Comparison of ENCODE assay signal across 8 cellular contexts in the genomic region with DNA sequence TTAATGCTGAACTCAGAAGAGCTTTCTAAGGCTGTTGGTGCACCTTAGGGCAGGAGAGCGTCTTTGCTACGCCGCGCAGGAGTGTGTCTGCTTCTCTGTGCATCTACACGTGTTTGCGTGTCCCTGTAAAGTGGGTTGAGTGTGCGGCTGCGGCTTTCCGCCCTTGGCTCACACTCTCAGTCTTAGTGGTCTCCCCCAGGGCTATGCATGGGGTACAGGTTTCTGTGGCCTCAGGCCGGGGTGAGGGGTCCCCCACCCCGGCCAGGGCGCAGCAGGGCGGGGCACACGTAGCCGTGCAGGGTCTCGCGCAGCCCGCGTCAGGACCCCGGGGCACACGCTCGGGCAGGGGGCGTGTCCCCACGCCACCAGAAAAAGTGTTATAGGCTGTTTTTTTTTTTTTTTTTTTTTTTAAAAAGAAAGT. TPM values are rescaled to one million over a fixed set of nuclear protein-coding genes. Genes with fewer than 3 reads are reported as not detected.
DNase-seq lines count a peak whose midpoint lies in the region; ATAC-seq and TF ChIP-seq lines count a peak whose summit lies in the region.

No MANE protein-coding gene starts in this region.

- no peak for TF ChIP-seq CTCF in OCI-LY3 (IDR thresholded peaks at IDR 0.05; ENCODE audit: low read depth, low read length)

- peak overlapping the region; percentile 78 for H3K4me2 ChIP-seq in OCI-LY3 (ENCODE audit: low read length)

- no peaks in the 10 kb centered on the region for H3K9me3 ChIP-seq in OCI-LY3 (ENCODE audit: insufficient read depth, low read length)

- H3K27ac ChIP-seq in OCI-LY3 (ENCODE audit: low read length) (peak overlapping the region; percentile 78), urinary bladder (ENCODE audit: low read depth) (peak overlapping the region; percentile 100)

- peak overlapping the region; percentile 83 for H3K9ac ChIP-seq in OCI-LY3 (ENCODE audit: low read length)

- H3K4me1 ChIP-seq in OCI-LY3 (ENCODE audit: low read length) = peaks cover 23% of the 10 kb centered on the region
- H3K4me1 ChIP-seq in urinary bladder (ENCODE audit: insufficient read depth) = peaks cover 5% of the 10 kb centered on the region

- peak; percentile 47 for ATAC-seq in HG02943 (IDR thresholded peaks at IDR 0.05; ENCODE audit: low read depth, unreplicated experiment)

- H3K4me3 ChIP-seq in OCI-LY3 (ENCODE audit: low read length) (peak overlapping the region; percentile 89), urinary bladder (ENCODE audit: low read depth, low read length) (peak overlapping the region; percentile 99)

- DNase-seq in DMS53 (lab: John Stamatoyannopoulos, UW) (peak; percentile 66), DMS53 treated with DMSO at 0.1 percent for 48 hours (lab: John Stamatoyannopoulos, UW; ENCODE audit: unreplicated experiment) (no peak), glomerular visceral epithelial cell (ENCODE audit: extremely low spot score) (peak; percentile 27), posterior vena cava (ENCODE audit: low spot score) (peak; percentile 87)
- DNase-seq in activated T-helper 9 cell treated with anti-CD3 and anti-CD28 coated beads, Interleukin-2, amount 50 U/mL, for 16 hours (ENCODE audit: low read depth) = peak; percentile 55

- H3K79me2 ChIP-seq in OCI-LY3 (ENCODE audit: low read length) = peaks cover 41% of the 10 kb centered on the region

- H3K36me3 ChIP-seq in OCI-LY3 (replicated peaks; ENCODE audit: low read depth, low read length) (peaks cover 5% of the 10 kb centered on the region), urinary bladder (ENCODE audit: insufficient read depth) (no peaks in the 10 kb centered on the region)

- intact Hi-C loops in posterior vena cava (cut with DNase I) = loop anchor here in 1 of 2 donors (5.0 kb wide), 1 partner anchor 60 kb away; no protein-coding TSS in a partner anchor

- WGBS in urinary bladder = under 1% methylated on average over 24 of the region's 24 CpGs

- H2AFZ ChIP-seq in OCI-LY3 (ENCODE audit: low read depth, low read length) = peak overlapping the region; percentile 92

- H3K27me3 ChIP-seq in OCI-LY3 (ENCODE audit: low read depth, low read length) = no peaks in the 10 kb centered on the region

- H4K20me1 ChIP-seq in OCI-LY3 (ENCODE audit: insufficient read depth, low read length) = peaks cover 28% of the 10 kb centered on the region

RNA-seq across cellular contexts. Expression of gene TENT4B, which starts 0.7 kb away (rescaled TPM):
- total RNA-seq in posterior vena cava (10 to 100 TPM; 13.4 to 15.0 TPM), urinary bladder (19.4 TPM)
- polyA plus RNA-seq in urinary bladder = 9.0 TPM
